In the genomic region with DNA sequence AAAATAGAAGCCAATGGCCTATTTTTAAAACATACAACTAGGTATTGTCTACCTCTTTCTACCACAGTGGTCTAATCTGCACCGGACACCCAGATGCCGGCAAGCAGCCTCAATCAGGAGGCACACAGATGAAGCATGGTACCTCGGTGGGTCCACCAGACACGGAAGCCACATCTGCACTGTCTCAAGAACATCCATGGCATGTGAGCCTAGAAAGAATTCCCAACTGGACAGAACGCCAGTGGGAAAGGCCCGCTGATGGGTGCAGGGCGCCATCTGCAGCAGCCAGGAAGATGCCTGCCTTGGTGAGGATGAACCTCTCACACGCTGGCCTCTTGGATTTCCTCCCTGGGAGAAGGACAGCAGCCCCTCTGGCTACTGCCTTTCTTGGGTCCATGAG, we compare ENCODE assay signal across 15 cellular contexts.
A peak's percentile ranks its signal among the peaks of the same experiment; 100 is the strongest.
DNase-seq lines count a peak whose midpoint lies in the region; ATAC-seq and TF ChIP-seq lines count a peak whose summit lies in the region.
"Had no signal": no experiment of that assay in that cellular context is flagged by ENCODE, and none has a peak within 500 bp of the region (broad histone marks: within the 10 kb centered on the region; RNA-seq: fewer than 3 reads in every experiment).

No MANE protein-coding gene starts in this region.

- no peak for TF ChIP-seq CTCF in natural killer cell (IDR thresholded peaks at IDR 0.05)
- TF ChIP-seq CTCF in fibroblast of lung (conservative IDR thresholded peaks at IDR 0.05 in 1 of 2, IDR thresholded peaks at IDR 0.05 in 1 of 2; ENCODE audit: low read depth in 1 of 2, low read length in 2 of 2): no peak
- TF ChIP-seq CTCF in gastrocnemius medialis (IDR thresholded peaks at IDR 0.05 in 4 of 5, conservative IDR thresholded peaks at IDR 0.05 in 1 of 5): no peak

- H3K36me3 ChIP-seq in fibroblast of lung (ENCODE audit: control insufficient read depth, insufficient read depth, low read length) (no peaks in the 10 kb centered on the region), gastrocnemius medialis (peaks cover 0 to 5% of the 10 kb centered on the region in 2 donors)
- H3K36me3 ChIP-seq: MG63 had no signal

- H3K27me3 ChIP-seq in fibroblast of lung (ENCODE audit: control insufficient read depth, insufficient read depth, low read length): no peaks in the 10 kb centered on the region
- no peaks in the 10 kb centered on the region for H3K27me3 ChIP-seq in gastrocnemius medialis
- H3K27me3 ChIP-seq: MG63 had no signal

- H3K9ac ChIP-seq in fibroblast of lung (ENCODE audit: insufficient read depth, low read length): no peak overlapping the region

- ATAC-seq in natural killer cell treated with Interleukin-12 subunit alpha and Interleukin-12 subunit beta and Interleukin-15 and Interleukin-18, amount 100 ng/mL, for 72 hours: no peak
- no peak for ATAC-seq in natural killer cell
- no peak for ATAC-seq in gastrocnemius medialis
- ATAC-seq in HG03565 (IDR thresholded peaks at IDR 0.05; ENCODE audit: unreplicated experiment): no peak
- ATAC-seq in HG03442 (IDR thresholded peaks at IDR 0.05; ENCODE audit: unreplicated experiment): no peak
- ATAC-seq: effector memory CD8-positive, alpha-beta T cell had no signal

- no peak for TF ChIP-seq POLR2A in gastrocnemius medialis (IDR thresholded peaks at IDR 0.05)

- H3K9me3 Mint-ChIP-seq in natural killer cell treated with Interleukin-12 subunit alpha and Interleukin-12 subunit beta and Interleukin-15 and Interleukin-18, amount 100 ng/mL, for 72 hours: no peaks in the 10 kb centered on the region
- no peaks in the 10 kb centered on the region for H3K9me3 Mint-ChIP-seq in natural killer cell
- H3K9me3 Mint-ChIP-seq: effector memory CD8-positive, alpha-beta T cell; nephron progenitor cell had no signal

- peak overlapping the region; percentile 46 for H3K27ac ChIP-seq in fibroblast of lung (ENCODE audit: insufficient read depth, low read length)
- H3K27ac ChIP-seq in gastrocnemius medialis: peak overlapping the region; percentile 89 to 92 (median 92)

- peaks cover 48 to 62% of the 10 kb centered on the region in 2 donors for H3K4me1 Mint-ChIP-seq in natural killer cell treated with Interleukin-12 subunit alpha and Interleukin-12 subunit beta and Interleukin-15 and Interleukin-18, amount 100 ng/mL, for 72 hours (ENCODE audit: low read depth in 2 of 2)
- peaks cover 66 to 68% of the 10 kb centered on the region in 2 donors for H3K4me1 Mint-ChIP-seq in natural killer cell

- intact Hi-C loops in natural killer cell (cut with micrococcal nuclease): no loop called here
- intact Hi-C loops in gastrocnemius medialis (cut with DNase I; ENCODE audit: low total_unique reads): no loop called here

- H3K4me3 ChIP-seq in fibroblast of lung (replicated peaks in 1 of 4; ENCODE audit: control extremely low read depth in 1 of 4, insufficient read depth in 1 of 4, low read depth in 3 of 4, low read length in 4 of 4) (no peak overlapping the region), gastrocnemius medialis (no peak overlapping the region)
- H3K4me3 ChIP-seq: MG63, skin epidermis had no signal

- DNase-seq in natural killer cell treated with Interleukin-12 subunit alpha and Interleukin-12 subunit beta and Interleukin-15 and Interleukin-18, amount 100 ng/mL, for 72 hours (ENCODE audit: low spot score): no peak
- DNase-seq in natural killer cell: no peak
- DNase-seq in fibroblast of lung (ENCODE audit: low read depth in 2 of 2): no peak
- DNase-seq in gastrocnemius medialis: no peak
- no peak for DNase-seq in HK-2 (ENCODE audit: unreplicated experiment)
- no peak for DNase-seq in NCI-H774 (lab: John Stamatoyannopoulos, UW)
- DNase-seq: activated CD8-positive, alpha-beta memory T cell treated with anti-CD3 and anti-CD28 coated beads, Interleukin-2, amount 50 U/mL, for 4 hours; anterior cingulate cortex; effector memory CD8-positive, alpha-beta T cell; MG63; nephron progenitor cell; NK-92 treated with Interleukin-12 subunit alpha and Interleukin-12 subunit beta, amount 100 ng/mL, for 24 hours had no signal

- no peak overlapping the region for H3K4me2 ChIP-seq in fibroblast of lung (ENCODE audit: extremely low read depth, insufficient read depth, low read length)

- no peak overlapping the region for H3K4me3 Mint-ChIP-seq in natural killer cell treated with Interleukin-12 subunit alpha and Interleukin-12 subunit beta and Interleukin-15 and Interleukin-18, amount 100 ng/mL, for 72 hours
- H3K4me3 Mint-ChIP-seq in natural killer cell: no peak overlapping the region
- H3K4me3 Mint-ChIP-seq: effector memory CD8-positive, alpha-beta T cell; nephron progenitor cell had no signal

- peaks cover 10% of the 10 kb centered on the region for H3K36me3 Mint-ChIP-seq in natural killer cell treated with Interleukin-12 subunit alpha and Interleukin-12 subunit beta and Interleukin-15 and Interleukin-18, amount 100 ng/mL, for 72 hours
- peaks cover 8% of the 10 kb centered on the region for H3K36me3 Mint-ChIP-seq in natural killer cell

- no peaks in the 10 kb centered on the region for H3K9me3 ChIP-seq in fibroblast of lung (ENCODE audit: control insufficient read depth, insufficient read depth, low read depth, low read length)
- H3K9me3 ChIP-seq in gastrocnemius medialis: no peaks in the 10 kb centered on the region
- H3K9me3 ChIP-seq: MG63 had no signal

- in situ Hi-C loops in gastrocnemius medialis (cut with MboI; ENCODE audit: low sequenced_read_pairs in 4 of 4): loop anchor here in 2 of 4 donors (10.0 kb wide), 2 partner anchors 115 to 205 kb away; no protein-coding TSS in a partner anchor

- H3K27ac Mint-ChIP-seq in natural killer cell treated with Interleukin-12 subunit alpha and Interleukin-12 subunit beta and Interleukin-15 and Interleukin-18, amount 100 ng/mL, for 72 hours: peak overlapping the region; percentile 23
- H3K27ac Mint-ChIP-seq in natural killer cell: peak overlapping the region in 1 of 2 donors; percentile 33
- H3K27ac Mint-ChIP-seq: nephron progenitor cell had no signal

- H3K4me1 ChIP-seq in fibroblast of lung (ENCODE audit: control insufficient read depth, extremely low read depth, insufficient read depth, low read length): peaks cover 27% of the 10 kb centered on the region
- peaks cover 63 to 81% of the 10 kb centered on the region in 2 donors for H3K4me1 ChIP-seq in gastrocnemius medialis

- H2AFZ ChIP-seq in fibroblast of lung (ENCODE audit: low read length): no peak overlapping the region

- H3K79me2 ChIP-seq in fibroblast of lung (ENCODE audit: control insufficient read depth, insufficient read depth, low read length): no peaks in the 10 kb centered on the region

- no peaks in the 10 kb centered on the region for H3K27me3 Mint-ChIP-seq in natural killer cell treated with Interleukin-12 subunit alpha and Interleukin-12 subunit beta and Interleukin-15 and Interleukin-18, amount 100 ng/mL, for 72 hours
- no peaks in the 10 kb centered on the region for H3K27me3 Mint-ChIP-seq in natural killer cell (ENCODE audit: low read depth in 2 of 2)
- H3K27me3 Mint-ChIP-seq: effector memory CD8-positive, alpha-beta T cell had no signal

- no peaks in the 10 kb centered on the region for H4K20me1 ChIP-seq in fibroblast of lung (ENCODE audit: control insufficient read depth, extremely low read depth, insufficient read depth, low read length)
